ENCODE assay signal across 1 cellular context in the genomic region with DNA sequence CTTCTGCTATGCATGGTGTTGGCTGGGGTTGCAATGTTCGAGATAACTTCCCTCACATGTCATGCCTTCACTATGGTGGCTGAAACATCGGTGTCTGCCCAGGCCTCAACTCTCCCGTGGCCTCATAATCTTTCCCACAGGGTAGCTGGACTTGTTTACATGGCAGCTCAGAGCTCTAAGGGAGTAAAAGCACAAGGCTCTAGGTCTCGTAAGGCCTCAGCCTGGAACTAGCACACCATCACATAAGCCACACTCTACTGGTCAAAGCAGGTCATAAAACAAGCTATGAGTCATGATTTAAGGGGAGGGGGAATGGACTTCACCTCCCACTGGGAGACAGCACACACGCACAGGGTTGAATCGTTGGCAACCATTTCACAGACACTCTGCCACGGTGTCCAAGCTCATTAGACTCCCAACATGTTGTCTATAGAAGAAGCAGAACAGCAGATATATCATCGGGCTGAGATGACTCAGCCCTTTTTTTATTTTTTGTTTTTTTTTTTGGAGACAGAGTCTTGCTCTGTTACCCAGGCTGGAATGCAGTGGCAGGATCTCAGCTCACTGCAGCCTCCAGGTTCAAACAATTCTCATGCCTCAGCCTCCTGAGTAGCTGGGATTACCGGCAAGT.
TF ChIP-seq lines count a peak whose summit lies in the region.

No MANE protein-coding gene starts in this region.

TF ChIP-seq in HepG2, 621 proteins besides CTCF, POLR2A, EP300 and RAD21 (continued from another document):
- TF ChIP-seq, protein P1, sequence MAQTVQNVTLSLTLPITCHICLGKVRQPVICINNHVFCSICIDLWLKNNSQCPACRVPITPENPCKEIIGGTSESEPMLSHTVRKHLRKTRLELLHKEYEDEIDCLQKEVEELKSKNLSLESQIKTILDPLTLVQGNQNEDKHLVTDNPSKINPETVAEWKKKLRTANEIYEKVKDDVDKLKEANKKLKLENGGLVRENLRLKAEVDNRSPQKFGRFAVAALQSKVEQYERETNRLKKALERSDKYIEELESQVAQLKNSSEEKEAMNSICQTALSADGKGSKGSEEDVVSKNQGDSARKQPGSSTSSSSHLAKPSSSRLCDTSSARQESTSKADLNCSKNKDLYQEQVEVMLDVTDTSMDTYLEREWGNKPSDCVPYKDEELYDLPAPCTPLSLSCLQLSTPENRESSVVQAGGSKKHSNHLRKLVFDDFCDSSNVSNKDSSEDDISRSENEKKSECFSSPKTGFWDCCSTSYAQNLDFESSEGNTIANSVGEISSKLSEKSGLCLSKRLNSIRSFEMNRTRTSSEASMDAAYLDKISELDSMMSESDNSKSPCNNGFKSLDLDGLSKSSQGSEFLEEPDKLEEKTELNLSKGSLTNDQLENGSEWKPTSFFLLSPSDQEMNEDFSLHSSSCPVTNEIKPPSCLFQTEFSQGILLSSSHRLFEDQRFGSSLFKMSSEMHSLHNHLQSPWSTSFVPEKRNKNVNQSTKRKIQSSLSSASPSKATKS (CRISPR knock-in tag; IDR thresholded peaks at IDR 0.05), result no peak
- TF ChIP-seq FOSL2 (CRISPR knock-in tag; IDR thresholded peaks at IDR 0.05) (peak; percentile 97), SMC3 (IDR thresholded peaks at IDR 0.05; ENCODE audit: low read length) (no peak), SKI (IDR thresholded peaks at IDR 0.05; ENCODE audit: partially characterized antibody) (peak; percentile 65), NFE2L2 (IDR thresholded peaks at IDR 0.05; ENCODE audit: low read length) (peak; percentile 77), ATF7 (IDR thresholded peaks at IDR 0.05) (no peak), ATF7 (CRISPR knock-in tag; IDR thresholded peaks at IDR 0.05) (no peak), ZFP82 (CRISPR knock-in tag; IDR thresholded peaks at IDR 0.05; ENCODE audit: borderline replicate concordance) (no peak), JUN (CRISPR knock-in tag; IDR thresholded peaks at IDR 0.05) (peak; percentile 75; the same call in 1 of the 2 replicates), SNAPC2 (CRISPR knock-in tag; IDR thresholded peaks at IDR 0.05) (no peak), MAFK (conservative IDR thresholded peaks at IDR 0.05 in 1 of 2, IDR thresholded peaks at IDR 0.05 in 1 of 2; ENCODE audit: low read length in 2 of 2) (peak; percentile 12; a peak in 1 of 4 replicates), ZNF558 (CRISPR knock-in tag; IDR thresholded peaks at IDR 0.05; ENCODE audit: borderline replicate concordance) (no peak), PITX1 (CRISPR knock-in tag; IDR thresholded peaks at IDR 0.05) (peak; percentile 13; the same call in 1 of the 2 replicates), REXO4 (CRISPR knock-in tag; IDR thresholded peaks at IDR 0.05; ENCODE audit: borderline replicate concordance) (no peak), TEAD3 (CRISPR knock-in tag; optimal IDR thresholded peaks at IDR 0.05; ENCODE audit: borderline replicate concordance) (no peak), ZNF564 (CRISPR knock-in tag; IDR thresholded peaks at IDR 0.05) (no peak), BRCA1 (CRISPR knock-in tag; IDR thresholded peaks at IDR 0.05) (no peak), SOX6 (IDR thresholded peaks at IDR 0.05) (no peak), SOX6 (CRISPR knock-in tag; IDR thresholded peaks at IDR 0.05) (0 out of 2 replicates have a peak, but pooled peaks have one; percentile 24), ZBTB20 (CRISPR knock-in tag; IDR thresholded peaks at IDR 0.05; ENCODE audit: borderline replicate concordance, low read depth) (0 out of 2 replicates have a peak, but pooled peaks have one; percentile 50), ZNF556 (CRISPR knock-in tag; IDR thresholded peaks at IDR 0.05; ENCODE audit: borderline replicate concordance) (peak; percentile 71; the same call in 1 of the 2 replicates), ZC3H4 (CRISPR knock-in tag; IDR thresholded peaks at IDR 0.05; ENCODE audit: borderline replicate concordance) (no peak), ZNF292 (CRISPR knock-in tag; IDR thresholded peaks at IDR 0.05; ENCODE audit: borderline replicate concordance, low read depth) (peak; percentile 77; the same call in 1 of the 2 replicates), GTF2F1 (IDR thresholded peaks at IDR 0.05; ENCODE audit: low read length) (no peak), ZNF552 (CRISPR knock-in tag; IDR thresholded peaks at IDR 0.05; ENCODE audit: borderline replicate concordance) (no peak), ZNF589 (CRISPR knock-in tag; conservative IDR thresholded peaks at IDR 0.05) (no peak)
- TF ChIP-seq, protein P2, sequence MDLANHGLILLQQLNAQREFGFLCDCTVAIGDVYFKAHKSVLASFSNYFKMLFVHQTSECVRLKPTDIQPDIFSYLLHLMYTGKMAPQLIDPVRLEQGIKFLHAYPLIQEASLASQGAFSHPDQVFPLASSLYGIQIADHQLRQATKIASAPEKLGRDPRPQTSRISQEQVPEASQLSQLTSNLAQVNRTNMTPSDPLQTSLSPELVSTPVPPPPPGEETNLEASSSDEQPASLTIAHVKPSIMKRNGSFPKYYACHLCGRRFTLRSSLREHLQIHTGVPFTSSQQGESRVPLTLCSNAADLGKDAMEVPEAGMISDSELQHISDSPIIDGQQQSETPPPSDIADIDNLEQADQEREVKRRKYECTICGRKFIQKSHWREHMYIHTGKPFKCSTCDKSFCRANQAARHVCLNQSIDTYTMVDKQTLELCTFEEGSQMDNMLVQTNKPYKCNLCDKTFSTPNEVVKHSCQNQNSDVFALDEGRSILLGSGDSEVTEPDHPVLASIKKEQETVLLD (CRISPR knock-in tag; IDR thresholded peaks at IDR 0.05; ENCODE audit: low read depth), result no peak
- TF ChIP-seq, protein P3, sequence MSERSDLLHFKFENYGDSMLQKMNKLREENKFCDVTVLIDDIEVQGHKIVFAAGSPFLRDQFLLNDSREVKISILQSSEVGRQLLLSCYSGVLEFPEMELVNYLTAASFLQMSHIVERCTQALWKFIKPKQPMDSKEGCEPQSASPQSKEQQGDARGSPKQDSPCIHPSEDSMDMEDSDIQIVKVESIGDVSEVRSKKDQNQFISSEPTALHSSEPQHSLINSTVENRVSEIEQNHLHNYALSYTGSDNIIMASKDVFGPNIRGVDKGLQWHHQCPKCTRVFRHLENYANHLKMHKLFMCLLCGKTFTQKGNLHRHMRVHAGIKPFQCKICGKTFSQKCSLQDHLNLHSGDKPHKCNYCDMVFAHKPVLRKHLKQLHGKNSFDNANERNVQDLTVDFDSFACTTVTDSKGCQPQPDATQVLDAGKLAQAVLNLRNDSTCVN (CRISPR knock-in tag; IDR thresholded peaks at IDR 0.05; ENCODE audit: borderline replicate concordance), result peak; percentile 32; the same call in 1 of the 2 replicates
- TF ChIP-seq, protein P4, sequence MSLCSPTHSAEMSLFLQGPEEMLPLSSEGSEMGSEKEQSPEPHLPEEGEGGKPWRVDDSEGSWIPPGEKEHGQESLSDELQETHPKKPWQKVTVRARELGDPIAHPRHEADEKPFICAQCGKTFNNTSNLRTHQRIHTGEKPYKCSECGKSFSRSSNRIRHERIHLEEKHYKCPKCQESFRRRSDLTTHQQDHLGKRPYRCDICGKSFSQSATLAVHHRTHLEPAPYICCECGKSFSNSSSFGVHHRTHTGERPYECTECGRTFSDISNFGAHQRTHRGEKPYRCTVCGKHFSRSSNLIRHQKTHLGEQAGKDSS (CRISPR knock-in tag; IDR thresholded peaks at IDR 0.05; ENCODE audit: borderline replicate concordance, low read depth), result 0 out of 2 replicates have a peak, but pooled peaks have one; percentile 77
- TF ChIP-seq, protein P5, sequence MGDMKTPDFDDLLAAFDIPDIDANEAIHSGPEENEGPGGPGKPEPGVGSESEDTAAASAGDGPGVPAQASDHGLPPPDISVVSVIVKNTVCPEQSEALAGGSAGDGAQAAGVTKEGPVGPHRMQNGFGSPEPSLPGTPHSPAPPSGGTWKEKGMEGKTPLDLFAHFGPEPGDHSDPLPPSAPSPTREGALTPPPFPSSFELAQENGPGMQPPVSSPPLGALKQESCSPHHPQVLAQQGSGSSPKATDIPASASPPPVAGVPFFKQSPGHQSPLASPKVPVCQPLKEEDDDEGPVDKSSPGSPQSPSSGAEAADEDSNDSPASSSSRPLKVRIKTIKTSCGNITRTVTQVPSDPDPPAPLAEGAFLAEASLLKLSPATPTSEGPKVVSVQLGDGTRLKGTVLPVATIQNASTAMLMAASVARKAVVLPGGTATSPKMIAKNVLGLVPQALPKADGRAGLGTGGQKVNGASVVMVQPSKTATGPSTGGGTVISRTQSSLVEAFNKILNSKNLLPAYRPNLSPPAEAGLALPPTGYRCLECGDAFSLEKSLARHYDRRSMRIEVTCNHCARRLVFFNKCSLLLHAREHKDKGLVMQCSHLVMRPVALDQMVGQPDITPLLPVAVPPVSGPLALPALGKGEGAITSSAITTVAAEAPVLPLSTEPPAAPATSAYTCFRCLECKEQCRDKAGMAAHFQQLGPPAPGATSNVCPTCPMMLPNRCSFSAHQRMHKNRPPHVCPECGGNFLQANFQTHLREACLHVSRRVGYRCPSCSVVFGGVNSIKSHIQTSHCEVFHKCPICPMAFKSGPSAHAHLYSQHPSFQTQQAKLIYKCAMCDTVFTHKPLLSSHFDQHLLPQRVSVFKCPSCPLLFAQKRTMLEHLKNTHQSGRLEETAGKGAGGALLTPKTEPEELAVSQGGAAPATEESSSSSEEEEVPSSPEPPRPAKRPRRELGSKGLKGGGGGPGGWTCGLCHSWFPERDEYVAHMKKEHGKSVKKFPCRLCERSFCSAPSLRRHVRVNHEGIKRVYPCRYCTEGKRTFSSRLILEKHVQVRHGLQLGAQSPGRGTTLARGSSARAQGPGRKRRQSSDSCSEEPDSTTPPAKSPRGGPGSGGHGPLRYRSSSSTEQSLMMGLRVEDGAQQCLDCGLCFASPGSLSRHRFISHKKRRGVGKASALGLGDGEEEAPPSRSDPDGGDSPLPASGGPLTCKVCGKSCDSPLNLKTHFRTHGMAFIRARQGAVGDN (CRISPR knock-in tag; IDR thresholded peaks at IDR 0.05), result peak; percentile 35; the same call in 1 of the 2 replicates
- TF ChIP-seq, protein P6, sequence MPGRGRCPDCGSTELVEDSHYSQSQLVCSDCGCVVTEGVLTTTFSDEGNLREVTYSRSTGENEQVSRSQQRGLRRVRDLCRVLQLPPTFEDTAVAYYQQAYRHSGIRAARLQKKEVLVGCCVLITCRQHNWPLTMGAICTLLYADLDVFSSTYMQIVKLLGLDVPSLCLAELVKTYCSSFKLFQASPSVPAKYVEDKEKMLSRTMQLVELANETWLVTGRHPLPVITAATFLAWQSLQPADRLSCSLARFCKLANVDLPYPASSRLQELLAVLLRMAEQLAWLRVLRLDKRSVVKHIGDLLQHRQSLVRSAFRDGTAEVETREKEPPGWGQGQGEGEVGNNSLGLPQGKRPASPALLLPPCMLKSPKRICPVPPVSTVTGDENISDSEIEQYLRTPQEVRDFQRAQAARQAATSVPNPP (CRISPR knock-in tag; IDR thresholded peaks at IDR 0.05), result no peak
- TF ChIP-seq, protein P7, sequence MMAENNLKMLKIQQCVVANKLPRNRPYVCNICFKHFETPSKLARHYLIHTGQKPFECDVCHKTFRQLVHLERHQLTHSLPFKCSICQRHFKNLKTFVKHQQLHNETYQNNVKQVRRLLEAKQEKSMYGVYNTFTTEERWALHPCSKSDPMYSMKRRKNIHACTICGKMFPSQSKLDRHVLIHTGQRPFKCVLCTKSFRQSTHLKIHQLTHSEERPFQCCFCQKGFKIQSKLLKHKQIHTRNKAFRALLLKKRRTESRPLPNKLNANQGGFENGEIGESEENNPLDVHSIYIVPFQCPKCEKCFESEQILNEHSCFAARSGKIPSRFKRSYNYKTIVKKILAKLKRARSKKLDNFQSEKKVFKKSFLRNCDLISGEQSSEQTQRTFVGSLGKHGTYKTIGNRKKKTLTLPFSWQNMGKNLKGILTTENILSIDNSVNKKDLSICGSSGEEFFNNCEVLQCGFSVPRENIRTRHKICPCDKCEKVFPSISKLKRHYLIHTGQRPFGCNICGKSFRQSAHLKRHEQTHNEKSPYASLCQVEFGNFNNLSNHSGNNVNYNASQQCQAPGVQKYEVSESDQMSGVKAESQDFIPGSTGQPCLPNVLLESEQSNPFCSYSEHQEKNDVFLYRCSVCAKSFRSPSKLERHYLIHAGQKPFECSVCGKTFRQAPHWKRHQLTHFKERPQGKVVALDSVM (CRISPR knock-in tag; IDR thresholded peaks at IDR 0.05), result peak; percentile 90
- TF ChIP-seq, protein P8, sequence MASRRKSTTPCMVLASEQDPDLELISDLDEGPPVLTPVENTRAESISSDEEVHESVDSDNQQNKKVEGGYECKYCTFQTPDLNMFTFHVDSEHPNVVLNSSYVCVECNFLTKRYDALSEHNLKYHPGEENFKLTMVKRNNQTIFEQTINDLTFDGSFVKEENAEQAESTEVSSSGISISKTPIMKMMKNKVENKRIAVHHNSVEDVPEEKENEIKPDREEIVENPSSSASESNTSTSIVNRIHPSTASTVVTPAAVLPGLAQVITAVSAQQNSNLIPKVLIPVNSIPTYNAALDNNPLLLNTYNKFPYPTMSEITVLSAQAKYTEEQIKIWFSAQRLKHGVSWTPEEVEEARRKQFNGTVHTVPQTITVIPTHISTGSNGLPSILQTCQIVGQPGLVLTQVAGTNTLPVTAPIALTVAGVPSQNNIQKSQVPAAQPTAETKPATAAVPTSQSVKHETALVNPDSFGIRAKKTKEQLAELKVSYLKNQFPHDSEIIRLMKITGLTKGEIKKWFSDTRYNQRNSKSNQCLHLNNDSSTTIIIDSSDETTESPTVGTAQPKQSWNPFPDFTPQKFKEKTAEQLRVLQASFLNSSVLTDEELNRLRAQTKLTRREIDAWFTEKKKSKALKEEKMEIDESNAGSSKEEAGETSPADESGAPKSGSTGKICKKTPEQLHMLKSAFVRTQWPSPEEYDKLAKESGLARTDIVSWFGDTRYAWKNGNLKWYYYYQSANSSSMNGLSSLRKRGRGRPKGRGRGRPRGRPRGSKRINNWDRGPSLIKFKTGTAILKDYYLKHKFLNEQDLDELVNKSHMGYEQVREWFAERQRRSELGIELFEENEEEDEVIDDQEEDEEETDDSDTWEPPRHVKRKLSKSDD (CRISPR knock-in tag; IDR thresholded peaks at IDR 0.05; ENCODE audit: low read depth), result no peak
